Comparison of ENCODE assay signal across 2 cellular contexts in the genomic region with DNA sequence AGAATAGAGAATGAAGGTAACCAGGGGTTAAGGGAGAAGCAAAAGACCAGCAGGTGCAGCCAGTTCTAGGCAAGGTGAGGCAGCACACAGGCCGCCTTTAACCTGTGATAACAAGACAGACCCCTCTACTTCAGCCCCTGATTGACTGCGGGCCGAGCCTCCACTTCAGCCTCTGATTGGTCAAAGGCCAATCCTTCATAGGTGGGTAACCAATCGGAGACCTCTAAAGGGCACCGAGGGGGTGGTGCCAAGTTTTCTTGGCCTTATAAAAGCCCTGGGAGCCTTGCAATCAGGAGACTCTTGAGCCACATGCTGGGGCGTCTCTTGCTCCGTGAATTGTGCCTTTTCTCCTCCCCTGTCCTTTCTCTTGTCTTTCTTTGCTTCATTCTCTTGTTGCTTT.
TF ChIP-seq lines count a peak whose summit lies in the region.

No MANE protein-coding gene starts in this region.

TF ChIP-seq in A549, 52 proteins besides CTCF, POLR2A, EP300 and RAD21 (continued from another document):
- TF ChIP-seq, protein P1, sequence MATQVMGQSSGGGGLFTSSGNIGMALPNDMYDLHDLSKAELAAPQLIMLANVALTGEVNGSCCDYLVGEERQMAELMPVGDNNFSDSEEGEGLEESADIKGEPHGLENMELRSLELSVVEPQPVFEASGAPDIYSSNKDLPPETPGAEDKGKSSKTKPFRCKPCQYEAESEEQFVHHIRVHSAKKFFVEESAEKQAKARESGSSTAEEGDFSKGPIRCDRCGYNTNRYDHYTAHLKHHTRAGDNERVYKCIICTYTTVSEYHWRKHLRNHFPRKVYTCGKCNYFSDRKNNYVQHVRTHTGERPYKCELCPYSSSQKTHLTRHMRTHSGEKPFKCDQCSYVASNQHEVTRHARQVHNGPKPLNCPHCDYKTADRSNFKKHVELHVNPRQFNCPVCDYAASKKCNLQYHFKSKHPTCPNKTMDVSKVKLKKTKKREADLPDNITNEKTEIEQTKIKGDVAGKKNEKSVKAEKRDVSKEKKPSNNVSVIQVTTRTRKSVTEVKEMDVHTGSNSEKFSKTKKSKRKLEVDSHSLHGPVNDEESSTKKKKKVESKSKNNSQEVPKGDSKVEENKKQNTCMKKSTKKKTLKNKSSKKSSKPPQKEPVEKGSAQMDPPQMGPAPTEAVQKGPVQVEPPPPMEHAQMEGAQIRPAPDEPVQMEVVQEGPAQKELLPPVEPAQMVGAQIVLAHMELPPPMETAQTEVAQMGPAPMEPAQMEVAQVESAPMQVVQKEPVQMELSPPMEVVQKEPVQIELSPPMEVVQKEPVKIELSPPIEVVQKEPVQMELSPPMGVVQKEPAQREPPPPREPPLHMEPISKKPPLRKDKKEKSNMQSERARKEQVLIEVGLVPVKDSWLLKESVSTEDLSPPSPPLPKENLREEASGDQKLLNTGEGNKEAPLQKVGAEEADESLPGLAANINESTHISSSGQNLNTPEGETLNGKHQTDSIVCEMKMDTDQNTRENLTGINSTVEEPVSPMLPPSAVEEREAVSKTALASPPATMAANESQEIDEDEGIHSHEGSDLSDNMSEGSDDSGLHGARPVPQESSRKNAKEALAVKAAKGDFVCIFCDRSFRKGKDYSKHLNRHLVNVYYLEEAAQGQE (IDR thresholded peaks at IDR 0.05) = no peak
- TF ChIP-seq ZC3H11A (IDR thresholded peaks at IDR 0.05) (no peak), ZSCAN20 (CRISPR knock-in tag; IDR thresholded peaks at IDR 0.05) (no peak), TFCP2L1 (CRISPR knock-in tag; IDR thresholded peaks at IDR 0.05) (no peak), PHF8 (IDR thresholded peaks at IDR 0.05; ENCODE audit: borderline replicate concordance, low read depth) (no peak), ZFP36 (IDR thresholded peaks at IDR 0.05; ENCODE audit: borderline replicate concordance, partially characterized antibody) (no peak), NR3C1 (IDR thresholded peaks at IDR 0.05) (no peak), EHMT2 (IDR thresholded peaks at IDR 0.05; ENCODE audit: low read depth) (no peak), EHF (CRISPR knock-in tag; IDR thresholded peaks at IDR 0.05) (no peak), FOSL2 (IDR thresholded peaks at IDR 0.05) (no peak), FOSL2 (CRISPR knock-in tag; IDR thresholded peaks at IDR 0.05) (no peak), ZNF302 (CRISPR knock-in tag; IDR thresholded peaks at IDR 0.05) (no peak), MAFK (IDR thresholded peaks at IDR 0.05; ENCODE audit: partially characterized antibody) (no peak), CEBPB (IDR thresholded peaks at IDR 0.05) (no peak), RNF2 (IDR thresholded peaks at IDR 0.05; ENCODE audit: borderline replicate concordance, low read depth) (no peak), SREBF2 (IDR thresholded peaks at IDR 0.05) (no peak), CHD2 (IDR thresholded peaks at IDR 0.05; ENCODE audit: low read length, partially characterized antibody) (no peak), CBX8 (IDR thresholded peaks at IDR 0.05) (no peak)
- TF ChIP-seq, protein P2, sequence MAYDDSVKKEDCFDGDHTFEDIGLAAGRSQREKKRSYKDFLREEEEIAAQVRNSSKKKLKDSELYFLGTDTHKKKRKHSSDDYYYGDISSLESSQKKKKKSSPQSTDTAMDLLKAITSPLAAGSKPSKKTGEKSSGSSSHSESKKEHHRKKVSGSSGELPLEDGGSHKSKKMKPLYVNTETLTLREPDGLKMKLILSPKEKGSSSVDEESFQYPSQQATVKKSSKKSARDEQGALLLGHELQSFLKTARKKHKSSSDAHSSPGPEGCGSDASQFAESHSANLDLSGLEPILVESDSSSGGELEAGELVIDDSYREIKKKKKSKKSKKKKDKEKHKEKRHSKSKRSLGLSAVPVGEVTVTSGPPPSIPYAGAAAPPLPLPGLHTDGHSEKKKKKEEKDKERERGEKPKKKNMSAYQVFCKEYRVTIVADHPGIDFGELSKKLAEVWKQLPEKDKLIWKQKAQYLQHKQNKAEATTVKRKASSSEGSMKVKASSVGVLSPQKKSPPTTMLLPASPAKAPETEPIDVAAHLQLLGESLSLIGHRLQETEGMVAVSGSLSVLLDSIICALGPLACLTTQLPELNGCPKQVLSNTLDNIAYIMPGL (CRISPR knock-in tag; IDR thresholded peaks at IDR 0.05; ENCODE audit: borderline replicate concordance) = no peak
- TF ChIP-seq, protein P3, sequence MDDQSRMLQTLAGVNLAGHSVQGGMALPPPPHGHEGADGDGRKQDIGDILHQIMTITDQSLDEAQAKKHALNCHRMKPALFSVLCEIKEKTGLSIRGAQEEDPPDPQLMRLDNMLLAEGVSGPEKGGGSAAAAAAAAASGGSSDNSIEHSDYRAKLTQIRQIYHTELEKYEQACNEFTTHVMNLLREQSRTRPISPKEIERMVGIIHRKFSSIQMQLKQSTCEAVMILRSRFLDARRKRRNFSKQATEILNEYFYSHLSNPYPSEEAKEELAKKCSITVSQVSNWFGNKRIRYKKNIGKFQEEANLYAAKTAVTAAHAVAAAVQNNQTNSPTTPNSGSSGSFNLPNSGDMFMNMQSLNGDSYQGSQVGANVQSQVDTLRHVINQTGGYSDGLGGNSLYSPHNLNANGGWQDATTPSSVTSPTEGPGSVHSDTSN (IDR thresholded peaks at IDR 0.05) = no peak
TF ChIP-seq in A549: peak in this region for 0.

TF ChIP-seq in H1, 55 proteins besides CTCF, POLR2A, EP300 and RAD21 (continued from another document):
- TF ChIP-seq, protein P4, sequence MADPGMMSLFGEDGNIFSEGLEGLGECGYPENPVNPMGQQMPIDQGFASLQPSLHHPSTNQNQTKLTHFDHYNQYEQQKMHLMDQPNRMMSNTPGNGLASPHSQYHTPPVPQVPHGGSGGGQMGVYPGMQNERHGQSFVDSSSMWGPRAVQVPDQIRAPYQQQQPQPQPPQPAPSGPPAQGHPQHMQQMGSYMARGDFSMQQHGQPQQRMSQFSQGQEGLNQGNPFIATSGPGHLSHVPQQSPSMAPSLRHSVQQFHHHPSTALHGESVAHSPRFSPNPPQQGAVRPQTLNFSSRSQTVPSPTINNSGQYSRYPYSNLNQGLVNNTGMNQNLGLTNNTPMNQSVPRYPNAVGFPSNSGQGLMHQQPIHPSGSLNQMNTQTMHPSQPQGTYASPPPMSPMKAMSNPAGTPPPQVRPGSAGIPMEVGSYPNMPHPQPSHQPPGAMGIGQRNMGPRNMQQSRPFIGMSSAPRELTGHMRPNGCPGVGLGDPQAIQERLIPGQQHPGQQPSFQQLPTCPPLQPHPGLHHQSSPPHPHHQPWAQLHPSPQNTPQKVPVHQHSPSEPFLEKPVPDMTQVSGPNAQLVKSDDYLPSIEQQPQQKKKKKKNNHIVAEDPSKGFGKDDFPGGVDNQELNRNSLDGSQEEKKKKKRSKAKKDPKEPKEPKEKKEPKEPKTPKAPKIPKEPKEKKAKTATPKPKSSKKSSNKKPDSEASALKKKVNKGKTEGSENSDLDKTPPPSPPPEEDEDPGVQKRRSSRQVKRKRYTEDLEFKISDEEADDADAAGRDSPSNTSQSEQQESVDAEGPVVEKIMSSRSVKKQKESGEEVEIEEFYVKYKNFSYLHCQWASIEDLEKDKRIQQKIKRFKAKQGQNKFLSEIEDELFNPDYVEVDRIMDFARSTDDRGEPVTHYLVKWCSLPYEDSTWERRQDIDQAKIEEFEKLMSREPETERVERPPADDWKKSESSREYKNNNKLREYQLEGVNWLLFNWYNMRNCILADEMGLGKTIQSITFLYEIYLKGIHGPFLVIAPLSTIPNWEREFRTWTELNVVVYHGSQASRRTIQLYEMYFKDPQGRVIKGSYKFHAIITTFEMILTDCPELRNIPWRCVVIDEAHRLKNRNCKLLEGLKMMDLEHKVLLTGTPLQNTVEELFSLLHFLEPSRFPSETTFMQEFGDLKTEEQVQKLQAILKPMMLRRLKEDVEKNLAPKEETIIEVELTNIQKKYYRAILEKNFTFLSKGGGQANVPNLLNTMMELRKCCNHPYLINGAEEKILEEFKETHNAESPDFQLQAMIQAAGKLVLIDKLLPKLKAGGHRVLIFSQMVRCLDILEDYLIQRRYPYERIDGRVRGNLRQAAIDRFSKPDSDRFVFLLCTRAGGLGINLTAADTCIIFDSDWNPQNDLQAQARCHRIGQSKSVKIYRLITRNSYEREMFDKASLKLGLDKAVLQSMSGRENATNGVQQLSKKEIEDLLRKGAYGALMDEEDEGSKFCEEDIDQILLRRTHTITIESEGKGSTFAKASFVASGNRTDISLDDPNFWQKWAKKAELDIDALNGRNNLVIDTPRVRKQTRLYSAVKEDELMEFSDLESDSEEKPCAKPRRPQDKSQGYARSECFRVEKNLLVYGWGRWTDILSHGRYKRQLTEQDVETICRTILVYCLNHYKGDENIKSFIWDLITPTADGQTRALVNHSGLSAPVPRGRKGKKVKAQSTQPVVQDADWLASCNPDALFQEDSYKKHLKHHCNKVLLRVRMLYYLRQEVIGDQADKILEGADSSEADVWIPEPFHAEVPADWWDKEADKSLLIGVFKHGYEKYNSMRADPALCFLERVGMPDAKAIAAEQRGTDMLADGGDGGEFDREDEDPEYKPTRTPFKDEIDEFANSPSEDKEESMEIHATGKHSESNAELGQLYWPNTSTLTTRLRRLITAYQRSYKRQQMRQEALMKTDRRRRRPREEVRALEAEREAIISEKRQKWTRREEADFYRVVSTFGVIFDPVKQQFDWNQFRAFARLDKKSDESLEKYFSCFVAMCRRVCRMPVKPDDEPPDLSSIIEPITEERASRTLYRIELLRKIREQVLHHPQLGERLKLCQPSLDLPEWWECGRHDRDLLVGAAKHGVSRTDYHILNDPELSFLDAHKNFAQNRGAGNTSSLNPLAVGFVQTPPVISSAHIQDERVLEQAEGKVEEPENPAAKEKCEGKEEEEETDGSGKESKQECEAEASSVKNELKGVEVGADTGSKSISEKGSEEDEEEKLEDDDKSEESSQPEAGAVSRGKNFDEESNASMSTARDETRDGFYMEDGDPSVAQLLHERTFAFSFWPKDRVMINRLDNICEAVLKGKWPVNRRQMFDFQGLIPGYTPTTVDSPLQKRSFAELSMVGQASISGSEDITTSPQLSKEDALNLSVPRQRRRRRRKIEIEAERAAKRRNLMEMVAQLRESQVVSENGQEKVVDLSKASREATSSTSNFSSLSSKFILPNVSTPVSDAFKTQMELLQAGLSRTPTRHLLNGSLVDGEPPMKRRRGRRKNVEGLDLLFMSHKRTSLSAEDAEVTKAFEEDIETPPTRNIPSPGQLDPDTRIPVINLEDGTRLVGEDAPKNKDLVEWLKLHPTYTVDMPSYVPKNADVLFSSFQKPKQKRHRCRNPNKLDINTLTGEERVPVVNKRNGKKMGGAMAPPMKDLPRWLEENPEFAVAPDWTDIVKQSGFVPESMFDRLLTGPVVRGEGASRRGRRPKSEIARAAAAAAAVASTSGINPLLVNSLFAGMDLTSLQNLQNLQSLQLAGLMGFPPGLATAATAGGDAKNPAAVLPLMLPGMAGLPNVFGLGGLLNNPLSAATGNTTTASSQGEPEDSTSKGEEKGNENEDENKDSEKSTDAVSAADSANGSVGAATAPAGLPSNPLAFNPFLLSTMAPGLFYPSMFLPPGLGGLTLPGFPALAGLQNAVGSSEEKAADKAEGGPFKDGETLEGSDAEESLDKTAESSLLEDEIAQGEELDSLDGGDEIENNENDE (IDR thresholded peaks at IDR 0.05; ENCODE audit: insufficient replicate concordance, low read length) = no peak
- TF ChIP-seq CTBP2 (IDR thresholded peaks at IDR 0.05; ENCODE audit: borderline replicate concordance, insufficient read depth, insufficient read length, low read length) (no peak), HDAC6 (IDR thresholded peaks at IDR 0.05; ENCODE audit: low read depth, low read length) (no peak), NANOG (IDR thresholded peaks at IDR 0.05; ENCODE audit: insufficient read depth, low read depth, low read length, poor library complexity, severe bottlenecking) (no peak), POLR2AphosphoS5 (IDR thresholded peaks at IDR 0.05; ENCODE audit: low read depth, low read length) (no peak), SP1 (IDR thresholded peaks at IDR 0.05; ENCODE audit: low read depth, low read length) (peak; percentile 96), KDM5A (IDR thresholded peaks at IDR 0.05; ENCODE audit: low read length) (no peak), CEBPB (IDR thresholded peaks at IDR 0.05; ENCODE audit: low read depth, low read length) (no peak), EZH2 (IDR thresholded peaks at IDR 0.05; ENCODE audit: low read depth, low read length, severe bottlenecking) (no peak), SRF (IDR thresholded peaks at IDR 0.05; ENCODE audit: low read depth, low read length) (no peak), CHD1 (IDR thresholded peaks at IDR 0.05; ENCODE audit: low read depth, low read length) (no peak), SP4 (IDR thresholded peaks at IDR 0.05; ENCODE audit: low read length) (no peak), SP2 (IDR thresholded peaks at IDR 0.05; ENCODE audit: low read length) (peak; percentile 54; the same call in 1 of the 2 replicates), CBX5 (IDR thresholded peaks at IDR 0.05; ENCODE audit: low read depth, low read length) (no peak), BCL11A (IDR thresholded peaks at IDR 0.05; ENCODE audit: low read depth in 2 of 2, low read length in 2 of 2) (no peak)
- TF ChIP-seq, protein P5, sequence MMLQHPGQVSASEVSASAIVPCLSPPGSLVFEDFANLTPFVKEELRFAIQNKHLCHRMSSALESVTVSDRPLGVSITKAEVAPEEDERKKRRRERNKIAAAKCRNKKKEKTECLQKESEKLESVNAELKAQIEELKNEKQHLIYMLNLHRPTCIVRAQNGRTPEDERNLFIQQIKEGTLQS (IDR thresholded peaks at IDR 0.05; ENCODE audit: insufficient read depth, low read depth, low read length) = no peak
- TF ChIP-seq, protein P6, sequence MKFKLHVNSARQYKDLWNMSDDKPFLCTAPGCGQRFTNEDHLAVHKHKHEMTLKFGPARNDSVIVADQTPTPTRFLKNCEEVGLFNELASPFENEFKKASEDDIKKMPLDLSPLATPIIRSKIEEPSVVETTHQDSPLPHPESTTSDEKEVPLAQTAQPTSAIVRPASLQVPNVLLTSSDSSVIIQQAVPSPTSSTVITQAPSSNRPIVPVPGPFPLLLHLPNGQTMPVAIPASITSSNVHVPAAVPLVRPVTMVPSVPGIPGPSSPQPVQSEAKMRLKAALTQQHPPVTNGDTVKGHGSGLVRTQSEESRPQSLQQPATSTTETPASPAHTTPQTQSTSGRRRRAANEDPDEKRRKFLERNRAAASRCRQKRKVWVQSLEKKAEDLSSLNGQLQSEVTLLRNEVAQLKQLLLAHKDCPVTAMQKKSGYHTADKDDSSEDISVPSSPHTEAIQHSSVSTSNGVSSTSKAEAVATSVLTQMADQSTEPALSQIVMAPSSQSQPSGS (IDR thresholded peaks at IDR 0.05; ENCODE audit: low read length) = no peak
